In the genomic region with DNA sequence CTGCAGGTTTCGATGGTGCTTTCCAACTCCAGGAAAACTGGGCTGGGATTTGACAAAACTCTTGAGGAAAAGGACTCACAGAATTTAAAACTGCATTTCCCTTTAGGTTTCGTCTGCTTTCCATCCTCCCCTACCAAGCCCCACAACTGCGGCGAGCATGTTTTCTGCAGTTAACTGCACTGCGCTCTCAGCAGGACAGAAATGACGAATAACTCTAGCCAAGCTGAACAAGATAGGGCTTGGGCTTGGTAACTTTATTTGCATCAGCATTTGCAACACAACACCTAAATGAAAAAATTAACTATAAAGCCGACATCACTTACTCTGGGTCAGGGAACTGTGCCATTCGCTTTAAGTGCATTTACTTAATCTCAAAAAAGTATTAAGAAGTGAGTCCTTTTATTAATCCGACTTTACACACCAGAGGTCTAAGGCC, we compare ENCODE assay signal across 8 cellular contexts. TPM values are rescaled to one million over a fixed set of nuclear protein-coding genes. Genes with fewer than 3 reads are reported as not detected.
DNase-seq lines count a peak whose midpoint lies in the region; ATAC-seq, FAIRE-seq and TF ChIP-seq lines count a peak whose summit lies in the region.

No MANE protein-coding gene starts in this region.

- intact Hi-C loops in breast epithelium (cut with DNase I; ENCODE audit: low total_unique reads): no loop called here
- intact Hi-C loops in kidney (cut with DNase I): no loop called here

- H3K27ac ChIP-seq in breast epithelium: peak overlapping the region; percentile 94 to 97
- H3K27ac ChIP-seq in kidney (ENCODE audit: low read depth in 2 of 2, low read length in 2 of 2): peak overlapping the region; percentile 85 to 89

- H3K36me3 ChIP-seq in breast epithelium (no peaks in the 10 kb centered on the region), kidney (ENCODE audit: control insufficient read depth in 1 of 2, insufficient read depth in 2 of 2, low read length in 2 of 2) (no peaks in the 10 kb centered on the region)

- no peaks in the 10 kb centered on the region for H3K9me3 ChIP-seq in breast epithelium
- no peaks in the 10 kb centered on the region for H3K9me3 ChIP-seq in kidney (ENCODE audit: control insufficient read depth in 1 of 2, low read length in 2 of 2)

- FAIRE-seq in kidney (lab: Jason Lieb, UNC) (no peak), D721Med (lab: Jason Lieb, UNC) (no peak)

- TF ChIP-seq POLR2A in breast epithelium (IDR thresholded peaks at IDR 0.05): no peak

- H3K9ac ChIP-seq in kidney (ENCODE audit: low read length in 2 of 2): peak overlapping the region; percentile 52 to 69

- DNase-seq in DMS53 treated with DMSO at 0.1 percent for 48 hours (lab: John Stamatoyannopoulos, UW; ENCODE audit: unreplicated experiment) (peak; percentile 58), T follicular helper cell (ENCODE audit: low read depth) (peak; percentile 32), breast epithelium (ENCODE audit: low spot score in 2 of 2) (no peak), kidney (peak; percentile 71), D721Med (ENCODE audit: insufficient read length, low spot score) (no peak)
- peak; percentile 61 for DNase-seq in stimulated activated CD4-positive, alpha-beta T cell treated with anti-CD3 and anti-CD28 coated beads, Interleukin-15, amount 100 ng/mL, for 24 hours

- no peaks in the 10 kb centered on the region for H3K27me3 ChIP-seq in breast epithelium

- H3K4me3 ChIP-seq in breast epithelium: peak overlapping the region; percentile 89 to 94 (median 89)
- H3K4me3 ChIP-seq in kidney (ENCODE audit: low read length in 2 of 2): peak overlapping the region; percentile 87 to 97

- peak; percentile 32 for ATAC-seq in GM19372 (IDR thresholded peaks at IDR 0.05; ENCODE audit: low read depth, unreplicated experiment)
- peak; percentile 46 for ATAC-seq in HG03432 (IDR thresholded peaks at IDR 0.05; ENCODE audit: unreplicated experiment)

- H3K4me1 ChIP-seq in breast epithelium: peaks cover 0 to 4% of the 10 kb centered on the region in 2 donors
- H3K4me1 ChIP-seq in kidney (ENCODE audit: control insufficient read depth in 1 of 2, insufficient read depth in 1 of 2, low read depth in 1 of 2, low read length in 2 of 2): peaks cover 0 to 12% of the 10 kb centered on the region in 2 donors

- TF ChIP-seq CTCF in breast epithelium (IDR thresholded peaks at IDR 0.05) (no peak), kidney (IDR thresholded peaks at IDR 0.05; ENCODE audit: borderline replicate concordance, extremely low read depth, insufficient read depth) (no peak), D721Med (IDR thresholded peaks at IDR 0.05; ENCODE audit: insufficient read depth, missing control alignments) (no peak)

RNA-seq across cellular contexts. Expression of a gene that starts 0.7 kb away (rescaled TPM):
- 10 to 100 TPM; 33.8 to 55.8 (median 45.1) TPM for total RNA-seq in breast epithelium
- 31.5 TPM for total RNA-seq in kidney
- 3.4 TPM for polyA plus RNA-seq in kidney (ENCODE audit: insufficient read depth, low read depth, low replicate concordance)

RNA-seq across cellular contexts. Expression of a gene that starts 10.5 kb away (rescaled TPM):
- total RNA-seq in breast epithelium: 100 to 1,000 TPM in 1 of 3 donors, 10 to 100 TPM in 2; 80.3 to 333 (median 94.5) TPM
- total RNA-seq in kidney: 53.1 TPM
- polyA plus RNA-seq in kidney (ENCODE audit: insufficient read depth, low read depth, low replicate concordance): 95.7 TPM

Comparison
In these comparisons a context has a peak if more than half of its experiments do, and no peak if none do; other contexts are left out.
1. DNase-seq: peak in DMS53 treated with DMSO at 0.1 percent for 48 hours (single experiment), T follicular helper cell (single experiment), kidney (single experiment) and stimulated activated CD4-positive, alpha-beta T cell treated with anti-CD3 and anti-CD28 coated beads, Interleukin-15, amount 100 ng/mL, for 24 hours (single experiment); none in breast epithelium (0 of 2) and D721Med (single experiment).